20 cellular contexts compared by ENCODE assay signal in genomic region chr7:25678215-25678614, GRCh38.
"Had no signal": no experiment of that assay in that cellular context is flagged by ENCODE, and none has a peak within 500 bp of the region (broad histone marks: within the 10 kb centered on the region; RNA-seq: fewer than 3 reads in every experiment).

No MANE protein-coding gene starts in this region.

- H3K27ac ChIP-seq: dorsolateral prefrontal cortex, gastrocnemius medialis, lower lobe of right lung, pancreas, sigmoid colon, thoracic aorta, transverse colon, vagina had no signal

- H3K4me1 ChIP-seq: lower lobe of right lung, pancreas, sigmoid colon, transverse colon, vagina had no signal

- H3K4me3 ChIP-seq: dorsolateral prefrontal cortex, gastrocnemius medialis, lower lobe of right lung, pancreas, sigmoid colon, thoracic aorta, transverse colon, vagina had no signal

- H3K9me3 ChIP-seq: gastrocnemius medialis, lower lobe of right lung, pancreas, sigmoid colon, thoracic aorta, transverse colon, vagina had no signal

- ATAC-seq: gastrocnemius medialis; lower lobe of right lung; naive thymus-derived CD8-positive, alpha-beta T cell; pancreas; stimulated activated effector memory CD8-positive, alpha-beta T cell treated with anti-CD3 and anti-CD28 coated beads, Interleukin-12 subunit alpha, Interleukin-12 subunit beta, amount 100 ng/mL, for 72 hours; stimulated activated naive CD8-positive, alpha-beta T cell treated with anti-CD3 and anti-CD28 coated beads, Interleukin-15, Interleukin-2, amounts not matched to agents 100 U/mL and 50 U/mL, for 24 hours had no signal

- H3K36me3 ChIP-seq: gastrocnemius medialis, lower lobe of right lung, pancreas, sigmoid colon, thoracic aorta, transverse colon, vagina had no signal

- FAIRE-seq: colon, keratinocyte, pancreas had no signal

- H3K27me3 ChIP-seq: gastrocnemius medialis, pancreas, sigmoid colon, transverse colon, vagina had no signal

- DNase-seq: dorsolateral prefrontal cortex; effector CD4-positive, alpha-beta T cell; foreskin fibroblast; gastrocnemius medialis; head of caudate nucleus; left ventricle myocardium superior; lower lobe of right lung; naive thymus-derived CD8-positive, alpha-beta T cell; occipital lobe; pancreas; sigmoid colon; stimulated activated CD4-positive, alpha-beta T cell treated with anti-CD3 and anti-CD28 coated beads, Interleukin-2, amount 100 ng/mL, for 24 hours; stimulated activated CD4-positive, alpha-beta T cell treated with anti-CD3 and anti-CD28 coated beads, Interleukin-4, amount 100 ng/mL, for 24 hours; stimulated activated naive CD8-positive, alpha-beta T cell treated with anti-CD3 and anti-CD28 coated beads, Interleukin-15, Interleukin-2, amounts not matched to agents 100 U/mL and 50 U/mL, for 24 hours; transverse colon had no signal
